In the genomic region with DNA sequence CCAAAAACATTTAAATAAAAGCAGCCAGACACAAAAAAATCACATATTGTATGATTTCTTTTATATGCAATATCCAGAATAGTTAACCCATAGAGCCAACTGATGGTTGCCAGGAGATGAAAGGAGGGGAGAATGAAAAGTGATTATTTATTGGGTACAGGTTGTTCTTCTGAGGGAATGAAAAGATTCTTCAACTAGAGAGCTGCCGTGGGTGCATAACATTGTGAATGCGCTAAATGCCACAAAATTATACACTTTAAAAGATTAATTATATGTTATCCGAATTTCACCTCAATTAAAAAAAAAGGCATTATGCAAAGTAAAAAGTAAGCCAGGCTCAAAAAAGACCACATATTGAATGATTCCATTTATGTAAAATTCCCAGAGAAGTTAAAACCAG, we compare ENCODE assay signal across 17 cellular contexts. TPM values are rescaled to one million over a fixed set of nuclear protein-coding genes. Genes with fewer than 3 reads are reported as not detected.
DNase-seq lines count a peak whose midpoint lies in the region; ATAC-seq and TF ChIP-seq lines count a peak whose summit lies in the region.
"Had no signal": no experiment of that assay in that cellular context is flagged by ENCODE, and none has a peak within 500 bp of the region (broad histone marks: within the 10 kb centered on the region; RNA-seq: fewer than 3 reads in every experiment).

No MANE protein-coding gene starts in this region.

- H3K36me3 Mint-ChIP-seq in CD4-positive, alpha-beta T cell (ENCODE audit: low read depth): peaks cover 7% of the 10 kb centered on the region
- peaks cover 17% of the 10 kb centered on the region for H3K36me3 Mint-ChIP-seq in activated CD4-positive, alpha-beta memory T cell treated with anti-CD3 and anti-CD28 coated beads, Interleukin-2, amount 10 ng/mL, durations not matched to agents 7 days and 5 days (ENCODE audit: low read depth)
- H3K36me3 Mint-ChIP-seq in memory B cell: peaks cover 2% of the 10 kb centered on the region

- H3K27ac ChIP-seq in 22Rv1: peak overlapping the region; percentile 49
- no peak overlapping the region for H3K27ac ChIP-seq in CD4-positive, alpha-beta T cell (ENCODE audit: low read depth, low read length)
- H3K27ac ChIP-seq: esophagus squamous epithelium, SK-N-MC had no signal

- ATAC-seq in CD4-positive, alpha-beta T cell (ENCODE audit: poor library complexity): no peak
- ATAC-seq in memory B cell (ENCODE audit: low read depth) (no peak), HG03108 (IDR thresholded peaks at IDR 0.05; ENCODE audit: unreplicated experiment) (no peak)

- peaks cover 40% of the 10 kb centered on the region for H3K4me1 Mint-ChIP-seq in CD4-positive, alpha-beta T cell (ENCODE audit: low read depth)
- H3K4me1 Mint-ChIP-seq in activated CD4-positive, alpha-beta memory T cell treated with anti-CD3 and anti-CD28 coated beads, Interleukin-2, amount 10 ng/mL, durations not matched to agents 7 days and 5 days: peaks cover 31% of the 10 kb centered on the region
- peaks cover 16% of the 10 kb centered on the region for H3K4me1 Mint-ChIP-seq in memory B cell

- DNase-seq in CD4-positive, alpha-beta T cell: no peak
- no peak for DNase-seq in activated CD4-positive, alpha-beta memory T cell treated with anti-CD3 and anti-CD28 coated beads, Interleukin-2, amount 10 ng/mL, durations not matched to agents 7 days and 5 days
- DNase-seq in memory B cell (ENCODE audit: low spot score in 2 of 2) (no peak), amniotic stem cell (lab: John Stamatoyannopoulos, UW) (no peak), 8988T (no peak)
- DNase-seq: activated CD4-positive, alpha-beta T cell treated with anti-CD3 and anti-CD28 coated beads, Interleukin-2, amount 50 U/mL, for 1 hour; activated T-cell treated with anti-CD3 and anti-CD28 coated beads, Interleukin-2, amount 50 U/mL, for 48 hours; anterior cingulate cortex; Calu3; effector CD8-positive, alpha-beta T cell; esophagus squamous epithelium; NCI-H1092; NCI-H2081 treated with DMSO at 0.1 percent for 48 hours; NK-92 treated with Interleukin-12 subunit alpha and Interleukin-12 subunit beta, amount 100 ng/mL, for 24 hours had no signal

- H3K9me3 ChIP-seq in CD4-positive, alpha-beta T cell (ENCODE audit: control insufficient read depth, low read length): no peaks in the 10 kb centered on the region
- H3K9me3 ChIP-seq: esophagus squamous epithelium had no signal

- no peaks in the 10 kb centered on the region for H3K27me3 Mint-ChIP-seq in CD4-positive, alpha-beta T cell
- H3K27me3 Mint-ChIP-seq in activated CD4-positive, alpha-beta memory T cell treated with anti-CD3 and anti-CD28 coated beads, Interleukin-2, amount 10 ng/mL, durations not matched to agents 7 days and 5 days: no peaks in the 10 kb centered on the region
- no peaks in the 10 kb centered on the region for H3K27me3 Mint-ChIP-seq in memory B cell

- peak overlapping the region; percentile 9 for H3K4me3 Mint-ChIP-seq in CD4-positive, alpha-beta T cell
- no peak overlapping the region for H3K4me3 Mint-ChIP-seq in activated CD4-positive, alpha-beta memory T cell treated with anti-CD3 and anti-CD28 coated beads, Interleukin-2, amount 10 ng/mL, durations not matched to agents 7 days and 5 days
- peak overlapping the region; percentile 30 for H3K4me3 Mint-ChIP-seq in memory B cell

- H3K9me3 Mint-ChIP-seq in CD4-positive, alpha-beta T cell: peaks cover 2% of the 10 kb centered on the region
- peaks cover 11% of the 10 kb centered on the region for H3K9me3 Mint-ChIP-seq in activated CD4-positive, alpha-beta memory T cell treated with anti-CD3 and anti-CD28 coated beads, Interleukin-2, amount 10 ng/mL, durations not matched to agents 7 days and 5 days
- H3K9me3 Mint-ChIP-seq in memory B cell: no peaks in the 10 kb centered on the region

- CTCF ChIA-PET in CD4-positive, alpha-beta T cell (lab: Charles Lee): interaction anchor here (1.3 kb wide), 1 partner anchor 16 kb away, joined by 4 read pairs; no protein-coding TSS in a partner anchor
- CTCF ChIA-PET in activated CD4-positive, alpha-beta memory T cell treated with anti-CD3 and anti-CD28 coated beads, Interleukin-2, amount 10 ng/mL, durations not matched to agents 7 days and 5 days (lab: Charles Lee): interaction anchor here (1.1 kb wide), 1 partner anchor 87 kb away, joined by 3 read pairs; no protein-coding TSS in a partner anchor

- H3K27ac Mint-ChIP-seq in CD4-positive, alpha-beta T cell: peak overlapping the region; percentile 65
- peak overlapping the region; percentile 88 for H3K27ac Mint-ChIP-seq in activated CD4-positive, alpha-beta memory T cell treated with anti-CD3 and anti-CD28 coated beads, Interleukin-2, amount 10 ng/mL, durations not matched to agents 7 days and 5 days
- peak overlapping the region; percentile 89 for H3K27ac Mint-ChIP-seq in memory B cell

- POLR2A ChIA-PET in CD4-positive, alpha-beta T cell (lab: Charles Lee): interaction anchor here (1.4 to 1.8 kb wide), 3 partner anchors 36 to 107 kb away, joined by 11 to 25 read pairs (median 11); a partner anchor contains a TSS
- POLR2A ChIA-PET in activated CD4-positive, alpha-beta memory T cell treated with anti-CD3 and anti-CD28 coated beads, Interleukin-2, amount 10 ng/mL, durations not matched to agents 7 days and 5 days (lab: Charles Lee): interaction anchor here (1.6 to 2.6 kb wide), 3 partner anchors 36 to 210 kb away, joined by 3 to 13 read pairs (median 7); a partner anchor contains a TSS

- no peak for TF ChIP-seq CTCF in 22Rv1 (IDR thresholded peaks at IDR 0.05)
- TF ChIP-seq CTCF in CD4-positive, alpha-beta T cell (IDR thresholded peaks at IDR 0.05): no peak

- intact Hi-C loops in CD4-positive, alpha-beta T cell (cut with DNase I, micrococcal nuclease): loop anchor here (5.0 kb wide), 2 partner anchors 36 to 86 kb away; a partner anchor contains a TSS

- H3K27me3 ChIP-seq in CD4-positive, alpha-beta T cell (ENCODE audit: control insufficient read depth, insufficient read depth, low read length): no peaks in the 10 kb centered on the region
- H3K27me3 ChIP-seq: esophagus squamous epithelium had no signal

RNA-seq across cellular contexts. Expression of a gene that starts 36.1 kb away (rescaled TPM):
- 10 to 100 TPM; 47.4 to 48.3 TPM for total RNA-seq in CD4-positive, alpha-beta T cell
- 10 to 100 TPM; 28.3 to 29.7 TPM for total RNA-seq in activated CD4-positive, alpha-beta memory T cell treated with anti-CD3 and anti-CD28 coated beads, Interleukin-2, amount 10 ng/mL, durations not matched to agents 7 days and 5 days
